Comparison of ENCODE assay signal across 11 cellular contexts in the genomic region with DNA sequence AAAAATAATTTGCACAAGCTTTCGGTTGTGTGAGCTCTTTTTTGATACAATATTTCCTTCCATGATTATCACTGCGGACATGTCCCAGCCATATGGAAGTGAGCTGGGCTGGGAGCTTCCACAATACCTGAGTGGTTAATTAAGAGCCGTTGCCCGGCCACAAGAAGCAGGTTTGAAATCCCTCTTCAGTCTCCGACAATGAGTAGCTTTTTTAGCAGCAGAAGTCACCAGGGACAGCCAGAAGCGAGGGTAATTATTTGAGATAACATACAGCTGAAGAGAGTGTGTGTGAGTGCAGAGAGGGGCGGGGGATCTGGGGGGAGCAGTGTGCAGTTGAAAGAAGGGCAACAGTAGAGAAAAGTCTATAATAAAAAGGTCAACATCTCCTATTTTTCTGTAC.
DNase-seq lines count a peak whose midpoint lies in the region; ATAC-seq and TF ChIP-seq lines count a peak whose summit lies in the region.
"Had no signal": no experiment of that assay in that cellular context is flagged by ENCODE, and none has a peak within 500 bp of the region (broad histone marks: within the 10 kb centered on the region; RNA-seq: fewer than 3 reads in every experiment).

No MANE protein-coding gene starts in this region.

- intact Hi-C loops in heart right ventricle (cut with DNase I), result loop anchor here in 5 of 10 donors (10.0 kb wide), 6 partner anchors 82 to 418 kb away; a partner anchor contains a TSS
- intact Hi-C loops in cardiac septum (cut with DNase I), result no loop called here
- intact Hi-C loops in stomach (cut with DNase I; ENCODE audit: low total_unique reads), result no loop called here
- intact Hi-C loops in activated T-helper 2 cell treated with anti-CD3 and anti-CD28 coated beads, Interferon-gamma antibody, Interleukin-2, Interleukin-4, amounts not matched to agents 10 μg/mL and 5 μg/mL and 100 μg/mL, durations not matched to agents 14 hours and 24 hours and 36 hours (cut with micrococcal nuclease), result no loop called here

- TF ChIP-seq POLR2A in stomach (IDR thresholded peaks at IDR 0.05), result no peak

- no peak overlapping the region for H3K27ac Mint-ChIP-seq in activated T-helper 2 cell treated with anti-CD3 and anti-CD28 coated beads, Interferon-gamma antibody, Interleukin-2, Interleukin-4, amounts not matched to agents 10 μg/mL and 5 μg/mL and 100 μg/mL, durations not matched to agents 14 hours and 24 hours and 36 hours

- no peaks in the 10 kb centered on the region for H3K9me3 Mint-ChIP-seq in activated T-helper 2 cell treated with anti-CD3 and anti-CD28 coated beads, Interferon-gamma antibody, Interleukin-2, Interleukin-4, amounts not matched to agents 10 μg/mL and 5 μg/mL and 100 μg/mL, durations not matched to agents 14 hours and 24 hours and 36 hours

- H3K27me3 ChIP-seq in heart right ventricle (no peaks in the 10 kb centered on the region), stomach (peaks cover 0 to 6% (median 0%) of the 10 kb centered on the region in 3 donors)

- H3K4me3 Mint-ChIP-seq in activated T-helper 2 cell treated with anti-CD3 and anti-CD28 coated beads, Interferon-gamma antibody, Interleukin-2, Interleukin-4, amounts not matched to agents 10 μg/mL and 5 μg/mL and 100 μg/mL, durations not matched to agents 14 hours and 24 hours and 36 hours (ENCODE audit: low read depth), result no peak overlapping the region

- H3K9me3 ChIP-seq in heart right ventricle, result no peaks in the 10 kb centered on the region
- H3K9me3 ChIP-seq in stomach, result no peaks in the 10 kb centered on the region
- H3K9me3 ChIP-seq: mucosa of descending colon, thoracic aorta had no signal

- H3K36me3 ChIP-seq in heart right ventricle, result no peaks in the 10 kb centered on the region
- no peaks in the 10 kb centered on the region for H3K36me3 ChIP-seq in stomach
- H3K36me3 ChIP-seq: thoracic aorta had no signal

- H3K27me3 Mint-ChIP-seq in activated T-helper 2 cell treated with anti-CD3 and anti-CD28 coated beads, Interferon-gamma antibody, Interleukin-2, Interleukin-4, amounts not matched to agents 10 μg/mL and 5 μg/mL and 100 μg/mL, durations not matched to agents 14 hours and 24 hours and 36 hours (ENCODE audit: low read depth), result peaks cover 4% of the 10 kb centered on the region

- TF ChIP-seq EP300 in stomach (IDR thresholded peaks at IDR 0.05), result no peak

- DNase-seq in heart right ventricle, result no peak
- DNase-seq in cardiac septum (ENCODE audit: low spot score), result no peak
- peak; percentile 17 for DNase-seq in NCI-H2171 (lab: John Stamatoyannopoulos, UW)
- peak; percentile 16 for DNase-seq in choroid plexus epithelial cell (ENCODE audit: low read depth)
- DNase-seq in stomach, result no peak
- no peak for DNase-seq in stimulated activated naive CD4-positive, alpha-beta T cell (lab: John Stamatoyannopoulos, UW)
- no peak for DNase-seq in activated T-helper 2 cell treated with anti-CD3 and anti-CD28 coated beads, Interferon-gamma antibody, Interleukin-2, Interleukin-4, amounts not matched to agents 10 μg/mL and 5 μg/mL and 100 μg/mL, durations not matched to agents 14 hours and 24 hours and 36 hours (ENCODE audit: low spot score)
- DNase-seq in ecto neural progenitor cell (ENCODE audit: low spot score), result no peak
- DNase-seq: activated CD4-positive, alpha-beta T cell treated with anti-CD3 and anti-CD28 coated beads, Interleukin-2, amount 50 U/mL, for 1 hour; mucosa of descending colon had no signal

- H3K4me1 Mint-ChIP-seq in activated T-helper 2 cell treated with anti-CD3 and anti-CD28 coated beads, Interferon-gamma antibody, Interleukin-2, Interleukin-4, amounts not matched to agents 10 μg/mL and 5 μg/mL and 100 μg/mL, durations not matched to agents 14 hours and 24 hours and 36 hours (ENCODE audit: low read depth), result no peaks in the 10 kb centered on the region

- peak in 1 of 8 donors; percentile 31 for ATAC-seq in heart right ventricle
- ATAC-seq: mucosa of descending colon had no signal

- H3K4me3 ChIP-seq in heart right ventricle (peak overlapping the region in 5 of 10 donors; percentile 1 to 33 (median 15)), choroid plexus epithelial cell (ENCODE audit: low read depth, low read length) (peak overlapping the region; percentile 31), stomach (no peak overlapping the region)
- H3K4me3 ChIP-seq: mucosa of descending colon, thoracic aorta had no signal

- TF ChIP-seq CTCF in heart right ventricle (IDR thresholded peaks at IDR 0.05), result no peak
- TF ChIP-seq CTCF in choroid plexus epithelial cell (conservative IDR thresholded peaks at IDR 0.05; ENCODE audit: low read depth, low read length), result no peak
- no peak for TF ChIP-seq CTCF in stomach (IDR thresholded peaks at IDR 0.05)

- H3K4me1 ChIP-seq in heart right ventricle (peaks cover 16 to 72% (median 58%) of the 10 kb centered on the region in 9 donors), stomach (peaks cover 0 to 47% (median 35%) of the 10 kb centered on the region in 4 donors)

- WGBS in heart right ventricle, 2 donors, result 17 to 41% methylated on average over 7 of the region's 7 CpGs
- 23 to 44% (median 35%) methylated on average over 7 of the region's 7 CpGs for WGBS in stomach, 5 donors

- H3K36me3 Mint-ChIP-seq in activated T-helper 2 cell treated with anti-CD3 and anti-CD28 coated beads, Interferon-gamma antibody, Interleukin-2, Interleukin-4, amounts not matched to agents 10 μg/mL and 5 μg/mL and 100 μg/mL, durations not matched to agents 14 hours and 24 hours and 36 hours (ENCODE audit: low read depth), result no peaks in the 10 kb centered on the region

- peak overlapping the region in 8 of 10 donors; percentile 24 to 81 (median 56) for H3K27ac ChIP-seq in heart right ventricle
- H3K27ac ChIP-seq in stomach, result peak overlapping the region in 3 of 5 donors; percentile 12 to 40 (median 29)
- H3K27ac ChIP-seq: thoracic aorta had no signal

Comparison
In these comparisons a context has a peak if more than half of its experiments do, and no peak if none do; other contexts are left out.
1. DNase-seq: peak in NCI-H2171 (single experiment) and choroid plexus epithelial cell (single experiment); none in heart right ventricle (0 of 2), cardiac septum (single experiment), stomach (single experiment), stimulated activated naive CD4-positive, alpha-beta T cell (0 of 6), activated T-helper 2 cell treated with anti-CD3 and anti-CD28 coated beads, Interferon-gamma antibody, Interleukin-2, Interleukin-4, amounts not matched to agents 10 μg/mL and 5 μg/mL and 100 μg/mL, durations not matched to agents 14 hours and 24 hours and 36 hours (single experiment) and ecto neural progenitor cell (single experiment).